ENCODE assay signal across 8 cellular contexts in genomic region chr9:93154293-93154903, GRCh38. TPM values are rescaled to one million over a fixed set of nuclear protein-coding genes. Genes with fewer than 3 reads are reported as not detected.
DNase-seq lines count a peak whose midpoint lies in the region; ATAC-seq and TF ChIP-seq lines count a peak whose summit lies in the region.

No MANE protein-coding gene starts in this region.

- TF ChIP-seq RAD21 in neural cell (conservative IDR thresholded peaks at IDR 0.05) = no peak

- TF ChIP-seq EP300 in neural cell (conservative IDR thresholded peaks at IDR 0.05; ENCODE audit: poor library complexity, severe bottlenecking) = no peak

- H3K79me2 ChIP-seq in GM23338 (replicated peaks; ENCODE audit: insufficient read depth) (no peaks in the 10 kb centered on the region), neural cell (replicated peaks; ENCODE audit: insufficient read depth, low read length) (no peaks in the 10 kb centered on the region)

- H3K27me3 Mint-ChIP-seq in GM23338 (ENCODE audit: insufficient read depth, low read depth, poor library complexity) (peaks cover 1% of the 10 kb centered on the region), chondrocyte (ENCODE audit: low read depth) (no peaks in the 10 kb centered on the region)

- H3K36me3 ChIP-seq in GM23338 (ENCODE audit: insufficient read depth) (no peaks in the 10 kb centered on the region), neural cell (ENCODE audit: insufficient read depth, low read length) (no peaks in the 10 kb centered on the region)

- no peak overlapping the region for H3K27ac Mint-ChIP-seq in GM23338
- no peak overlapping the region for H3K27ac Mint-ChIP-seq in chondrocyte (ENCODE audit: unreplicated experiment)

- no peak overlapping the region for H3K4me3 Mint-ChIP-seq in GM23338
- H3K4me3 Mint-ChIP-seq in chondrocyte (ENCODE audit: unreplicated experiment) = no peak overlapping the region

- ATAC-seq in GM23338 (peak; percentile 96), GM21528 (IDR thresholded peaks at IDR 0.05; ENCODE audit: low FRiP score, unreplicated experiment) (no peak), GM21825 (IDR thresholded peaks at IDR 0.05; ENCODE audit: unreplicated experiment) (no peak), GM21423 (IDR thresholded peaks at IDR 0.05; ENCODE audit: unreplicated experiment) (no peak)

- TF ChIP-seq CTCF in GM23338 (conservative IDR thresholded peaks at IDR 0.05; ENCODE audit: low read depth in 2 of 2) = peak; percentile 93 to 94
- TF ChIP-seq CTCF in chondrocyte (IDR thresholded peaks at IDR 0.05) = peak; percentile 75
- TF ChIP-seq CTCF in neural cell (IDR thresholded peaks at IDR 0.05; ENCODE audit: poor library complexity, severe bottlenecking) = peak; percentile 27

- DNase-seq in COLO829 (ENCODE audit: low spot score) (peak; percentile 67), GM23338 (ENCODE audit: low spot score) (peak; percentile 86), RKO (ENCODE audit: low spot score) (peak; percentile 55), chondrocyte (ENCODE audit: low spot score) (no peak)

- H4K20me1 ChIP-seq in GM23338 (replicated peaks; ENCODE audit: insufficient read depth) (no peaks in the 10 kb centered on the region), neural cell (ENCODE audit: insufficient read depth) (no peaks in the 10 kb centered on the region)

- no peaks in the 10 kb centered on the region for H3K36me3 Mint-ChIP-seq in GM23338 (ENCODE audit: low read depth)
- no peaks in the 10 kb centered on the region for H3K36me3 Mint-ChIP-seq in chondrocyte (ENCODE audit: low read depth)

- no peaks in the 10 kb centered on the region for H3K9me2 ChIP-seq in GM23338 (ENCODE audit: insufficient read depth)
- no peaks in the 10 kb centered on the region for H3K9me2 ChIP-seq in neural cell (ENCODE audit: insufficient read depth, low read length)

- H3K9me3 Mint-ChIP-seq in GM23338 = no peaks in the 10 kb centered on the region; the same call in 2 of the 3 replicates
- no peaks in the 10 kb centered on the region for H3K9me3 Mint-ChIP-seq in chondrocyte (ENCODE audit: low read depth)

- no peak overlapping the region for H3K27ac ChIP-seq in GM23338 (ENCODE audit: low read depth)
- H3K27ac ChIP-seq in neural cell (ENCODE audit: low read length) = no peak overlapping the region

- H3K9me3 ChIP-seq in neural cell (ENCODE audit: low read length) = no peaks in the 10 kb centered on the region

- no peaks in the 10 kb centered on the region for H3K4me1 ChIP-seq in GM23338 (ENCODE audit: insufficient read depth)

- no peaks in the 10 kb centered on the region for H3F3A ChIP-seq in GM23338 (replicated peaks; ENCODE audit: low read depth)
- H3F3A ChIP-seq in neural cell (ENCODE audit: insufficient read depth, low read length, poor library complexity, severe bottlenecking) = no peaks in the 10 kb centered on the region

- H3K4me2 ChIP-seq in GM23338 (no peak overlapping the region), neural cell (ENCODE audit: low read length) (no peak overlapping the region)

- no peak overlapping the region for H3K4me3 ChIP-seq in GM23338
- no peak overlapping the region for H3K4me3 ChIP-seq in neural cell (ENCODE audit: low read length)

- H3K4me1 Mint-ChIP-seq in GM23338 (no peaks in the 10 kb centered on the region), chondrocyte (ENCODE audit: low read depth) (peaks cover under 1% of the 10 kb centered on the region)

- 0 out of 2 replicates have a peak overlapping the region, but pooled peaks have one; percentile 72 for H2AFZ ChIP-seq in GM23338
- H2AFZ ChIP-seq in neural cell (ENCODE audit: low read depth, low read length) = no peak overlapping the region

- H3K9ac ChIP-seq in neural cell (ENCODE audit: low read length) = no peak overlapping the region

- H3K27me3 ChIP-seq in GM23338 (ENCODE audit: insufficient read depth) = no peaks in the 10 kb centered on the region
- no peaks in the 10 kb centered on the region for H3K27me3 ChIP-seq in neural cell (ENCODE audit: insufficient read depth, low read depth, low read length)

TF ChIP-seq in GM23338, 12 proteins besides CTCF, POLR2A, EP300 and RAD21 (continues in another document):
- TF ChIP-seq CREB1 (CRISPR knock-in tag; IDR thresholded peaks at IDR 0.05; ENCODE audit: low read depth) (no peak), EZH2phosphoT487 (IDR thresholded peaks at IDR 0.05; ENCODE audit: unreplicated experiment) (no peak), ZNF331 (CRISPR knock-in tag; IDR thresholded peaks at IDR 0.05; ENCODE audit: low read depth) (no peak), POLR2AphosphoS5 (IDR thresholded peaks at IDR 0.05; ENCODE audit: low read depth) (no peak), EZH2 (IDR thresholded peaks at IDR 0.05; ENCODE audit: low read depth, unreplicated experiment) (no peak)

TF ChIP-seq in neural cell, 6 proteins besides CTCF, POLR2A, EP300 and RAD21:
- TF ChIP-seq MXI1 (conservative IDR thresholded peaks at IDR 0.05; ENCODE audit: poor library complexity, severe bottlenecking) (no peak), POLR2AphosphoS5 (IDR thresholded peaks at IDR 0.05) (no peak), TAF1 (IDR thresholded peaks at IDR 0.05; ENCODE audit: low read depth) (no peak), EZH2 (IDR thresholded peaks at IDR 0.05; ENCODE audit: borderline replicate concordance, insufficient read depth, low read length, poor library complexity, severe bottlenecking) (no peak), SMC3 (conservative IDR thresholded peaks at IDR 0.05; ENCODE audit: poor library complexity) (no peak), REST (IDR thresholded peaks at IDR 0.05; ENCODE audit: borderline replicate concordance) (no peak)
TF ChIP-seq in neural cell: peak in this region for 0.

RNA-seq across cellular contexts. Expression of gene NINJ1, which starts 20.3 kb away (rescaled TPM):
- 31.2 and 39.7 TPM in 2 replicates for total RNA-seq in GM23338 (2014; rRNA removed; shearing (Covaris generic))
- polyA plus RNA-seq in GM23338 (2016; fragmentation: Nextera tagmentation; extraction: Ambion mirVana) = 33.3 and 36.3 TPM in 2 replicates
- total RNA-seq in chondrocyte = 31.5 to 35.4 TPM (median 33.6 TPM) in 3 replicates
- 2.7 and 7.6 TPM in 2 replicates for polyA plus RNA-seq in neural cell
- 2.0 and 2.4 TPM in 2 replicates for polyA minus RNA-seq in neural cell

RNA-seq across cellular contexts. Expression of gene WNK2, which starts 29.5 kb away (rescaled TPM):
- total RNA-seq in GM23338 (2014; rRNA removed; shearing (Covaris generic)) = 93.4 and 102 TPM in 2 replicates
- polyA plus RNA-seq in GM23338 (2016; fragmentation: Nextera tagmentation; extraction: Ambion mirVana) (56.4 and 61.7 TPM in 2 replicates), neural cell (37.1 and 38.3 TPM in 2 replicates)
- 0.44 to 3.3 TPM (median 2.3 TPM) in 3 replicates for total RNA-seq in chondrocyte
- 53.8 and 78.4 TPM in 2 replicates for polyA minus RNA-seq in neural cell

RNA-seq across cellular contexts. Expression of gene CARD19, which starts 58.4 kb away (rescaled TPM):
- total RNA-seq in GM23338 (2014; rRNA removed; shearing (Covaris generic)) = 24.7 and 36.8 TPM in 2 replicates
- 48.3 and 48.9 TPM in 2 replicates for polyA plus RNA-seq in GM23338 (2016; fragmentation: Nextera tagmentation; extraction: Ambion mirVana)
- total RNA-seq in chondrocyte = 28.3 to 41.7 TPM (median 40.5 TPM) in 3 replicates
- 56.0 and 66.7 TPM in 2 replicates for polyA plus RNA-seq in neural cell
- 11.9 and 21.6 TPM in 2 replicates for polyA minus RNA-seq in neural cell

Comparison
In these comparisons a context has a peak if more than half of its experiments do, and no peak if none do; other contexts are left out.
1. CTCF ChIP-seq: peak in every context shown above with its lines; median percentile 94 in GM23338; 75 in chondrocyte; 27 in neural cell.
2. RNA of gene WNK2, which starts 29.5 kb away (total RNA-seq): 93.4 to 102 TPM in GM23338; 0.44 to 3.3 TPM in chondrocyte; every median in the first group is over 10 times any median in the second.